18 cellular contexts compared by ENCODE assay signal in genomic region chr11:96472085-96472484, GRCh38.
DNase-seq lines count a peak whose midpoint lies in the region; ATAC-seq and TF ChIP-seq lines count a peak whose summit lies in the region.
"Had no signal": no experiment of that assay in that cellular context is flagged by ENCODE, and none has a peak within 500 bp of the region (broad histone marks: within the 10 kb centered on the region; RNA-seq: fewer than 3 reads in every experiment).

No MANE protein-coding gene starts in this region.

- peaks cover 5 to 23% (median 11%) of the 10 kb centered on the region in 3 donors for H3K9me3 Mint-ChIP-seq in T-cell

- H3K27me3 Mint-ChIP-seq in T-cell = peaks cover 10 to 12% of the 10 kb centered on the region in 2 donors

- no peaks in the 10 kb centered on the region for H3K4me1 Mint-ChIP-seq in T-cell
- H3K4me1 Mint-ChIP-seq: activated B cell treated with CpG ODN at 0.5 μM for 24 hours had no signal

- peaks cover 5% of the 10 kb centered on the region for H3K36me3 Mint-ChIP-seq in T-cell
- H3K36me3 Mint-ChIP-seq: CD8-positive, alpha-beta T cell had no signal

- no peak overlapping the region for H3K27ac Mint-ChIP-seq in T-cell
- H3K27ac Mint-ChIP-seq: activated B cell treated with CpG ODN at 0.5 μM for 24 hours; CD8-positive, alpha-beta T cell had no signal

- POLR2A ChIA-PET in T-cell (lab: Charles Lee) = no interaction called here

- DNase-seq in NCI-H748 (lab: John Stamatoyannopoulos, UW; ENCODE audit: unreplicated experiment) (no peak), T-cell (no peak), midbrain (lab: John Stamatoyannopoulos, UW) (no peak), DMS 273 (lab: John Stamatoyannopoulos, UW; ENCODE audit: unreplicated experiment) (no peak)
- DNase-seq: activated B cell treated with CpG ODN at 0.5 μM for 24 hours; activated gamma-delta T cell treated with Interleukin-2 at 50 U/mL for 16 hours; CD8-positive, alpha-beta T cell; foreskin fibroblast; left ventricle myocardium inferior; NCI-H2081; ovary; stimulated activated CD4-positive, alpha-beta T cell treated with anti-CD3 and anti-CD28 coated beads, Interleukin-4, amount 100 ng/mL, for 24 hours; thyroid gland had no signal

- ATAC-seq in GM19395 (IDR thresholded peaks at IDR 0.05; ENCODE audit: unreplicated experiment) (peak; percentile 73), HG02885 (IDR thresholded peaks at IDR 0.05; ENCODE audit: poor library complexity, unreplicated experiment) (peak; percentile 92), SK-N-SH treated with all-trans-retinoic acid at 6 μM for 48 hours (peak; percentile 38; the same call in 1 of the 3 replicates), T-cell (replicated peaks in 1 of 4) (no peak)
- ATAC-seq: CD8-positive, alpha-beta T cell; Panc1 had no signal

- TF ChIP-seq CTCF in GM12873 (IDR thresholded peaks at IDR 0.05; ENCODE audit: insufficient read depth, low read depth, low read length, missing control alignments) = peak; percentile 55

- H3K4me3 Mint-ChIP-seq in T-cell = no peak overlapping the region
- H3K4me3 Mint-ChIP-seq: activated B cell treated with CpG ODN at 0.5 μM for 24 hours; CD8-positive, alpha-beta T cell had no signal

- CTCF ChIA-PET in T-cell (lab: Charles Lee) = interaction anchor here in 1 of 2 donors (2.0 kb wide), 1 partner anchor 9 kb away, joined by 12 read pairs; no protein-coding TSS in a partner anchor

TF ChIP-seq in SK-N-SH treated with all-trans-retinoic acid at 6 μM for 48 hours, 23 proteins besides CTCF, POLR2A, EP300 and RAD21:
- no peak for TF ChIP-seq OSR1 (CRISPR knock-in tag; IDR thresholded peaks at IDR 0.05)
- TF ChIP-seq ZNF565 (CRISPR knock-in tag; conservative IDR thresholded peaks at IDR 0.05; ENCODE audit: low read depth) = no peak
- no peak for TF ChIP-seq RARB (CRISPR knock-in tag; IDR thresholded peaks at IDR 0.05)
- no peak for TF ChIP-seq ZFP3 (CRISPR knock-in tag; IDR thresholded peaks at IDR 0.05)
TF ChIP-seq in SK-N-SH treated with all-trans-retinoic acid at 6 μM for 48 hours: peak in this region for 0.

Comparison
In these comparisons a context has a peak if more than half of its experiments do, and no peak if none do; other contexts are left out.
1. ATAC-seq: peak in GM19395 (single experiment), HG02885 (single experiment) and SK-N-SH treated with all-trans-retinoic acid at 6 μM for 48 hours (single experiment); none in T-cell (0 of 4).